ENCODE assay signal across 8 cellular contexts in genomic region chr4:152106113-152106763, GRCh38.
DNase-seq lines count a peak whose midpoint lies in the region; ATAC-seq, FAIRE-seq and TF ChIP-seq lines count a peak whose summit lies in the region.

No MANE protein-coding gene starts in this region.

- no peak for FAIRE-seq in urothelium cell line (lab: Jason Lieb, UNC)

- no peak overlapping the region for H3K27ac Mint-ChIP-seq in neural progenitor cell

- H3K9me3 Mint-ChIP-seq in neural progenitor cell = no peaks in the 10 kb centered on the region

- 43% methylated on average over 6 of the region's 6 CpGs for WGBS in right lobe of liver (ENCODE audit: insufficient coverage, low coverage, low lambda C conversion rate, missing lambda C conversion rate)

- H3K4me3 Mint-ChIP-seq in neural progenitor cell = no peak overlapping the region

- TF ChIP-seq CTCF in choroid plexus epithelial cell (conservative IDR thresholded peaks at IDR 0.05; ENCODE audit: low read depth, low read length) (no peak), right lobe of liver (IDR thresholded peaks at IDR 0.05) (no peak), neural progenitor cell (IDR thresholded peaks at IDR 0.05) (no peak)

- no peaks in the 10 kb centered on the region for H3K79me2 ChIP-seq in neural progenitor cell (ENCODE audit: low read depth)

- no peaks in the 10 kb centered on the region for H4K20me1 ChIP-seq in neural progenitor cell (ENCODE audit: low read depth)

- no peaks in the 10 kb centered on the region for H3K36me3 Mint-ChIP-seq in neural progenitor cell

- peaks cover 12% of the 10 kb centered on the region for H3K27me3 Mint-ChIP-seq in neural progenitor cell (ENCODE audit: insufficient read depth, low read depth)

- ATAC-seq in right lobe of liver (peak; percentile 61 to 83 (median 64)), HG03571 (IDR thresholded peaks at IDR 0.05; ENCODE audit: unreplicated experiment) (no peak)

- peak; percentile 91 for DNase-seq in COLO829 (ENCODE audit: low spot score)
- DNase-seq in MV-4-11 (lab: John Stamatoyannopoulos, UW) = peak; percentile 62
- DNase-seq in choroid plexus epithelial cell (ENCODE audit: low read depth) = peak; percentile 86
- DNase-seq in right lobe of liver = peak in 1 of 3 donors; percentile 64
- peak; percentile 84 for DNase-seq in urothelium cell line (ENCODE audit: low spot score)
- no peak for DNase-seq in neural progenitor cell (ENCODE audit: low spot score)
- no peak for DNase-seq in Ammon's horn (ENCODE audit: low spot score)

- no peaks in the 10 kb centered on the region for H3K27me3 ChIP-seq in right lobe of liver
- H3K27me3 ChIP-seq in neural progenitor cell = no peaks in the 10 kb centered on the region

- no peak for TF ChIP-seq POLR2A in right lobe of liver (IDR thresholded peaks at IDR 0.05)

- H3K4me1 Mint-ChIP-seq in neural progenitor cell = peaks cover 47% of the 10 kb centered on the region

- no peak overlapping the region for H3K9ac ChIP-seq in neural progenitor cell

- intact Hi-C loops in right lobe of liver (cut with DNase I) = no loop called here

- H3K27ac ChIP-seq in right lobe of liver (no peak overlapping the region), neural progenitor cell (no peak overlapping the region)

- no peak overlapping the region for H3K4me3 ChIP-seq in choroid plexus epithelial cell (ENCODE audit: low read depth, low read length)
- no peak overlapping the region for H3K4me3 ChIP-seq in right lobe of liver
- H3K4me3 ChIP-seq in neural progenitor cell = no peak overlapping the region

- H3K4me2 ChIP-seq in neural progenitor cell = no peak overlapping the region

- H3K9me3 ChIP-seq in right lobe of liver (no peaks in the 10 kb centered on the region), neural progenitor cell (ENCODE audit: low read depth) (no peaks in the 10 kb centered on the region)

- H2AFZ ChIP-seq in neural progenitor cell (replicated peaks) = no peak overlapping the region

- H3K4me1 ChIP-seq in right lobe of liver (no peaks in the 10 kb centered on the region), neural progenitor cell (no peaks in the 10 kb centered on the region)

- H3F3A ChIP-seq in neural progenitor cell (ENCODE audit: low read depth) = no peaks in the 10 kb centered on the region

- H3K36me3 ChIP-seq in right lobe of liver = no peaks in the 10 kb centered on the region
- no peaks in the 10 kb centered on the region for H3K36me3 ChIP-seq in neural progenitor cell

Comparison
In these comparisons a context has a peak if more than half of its experiments do, and no peak if none do; other contexts are left out.
1. DNase-seq: peak in COLO829 (single experiment), MV-4-11 (single experiment), choroid plexus epithelial cell (single experiment) and urothelium cell line (single experiment); none in neural progenitor cell (single experiment) and Ammon's horn (single experiment).